In the genomic region with DNA sequence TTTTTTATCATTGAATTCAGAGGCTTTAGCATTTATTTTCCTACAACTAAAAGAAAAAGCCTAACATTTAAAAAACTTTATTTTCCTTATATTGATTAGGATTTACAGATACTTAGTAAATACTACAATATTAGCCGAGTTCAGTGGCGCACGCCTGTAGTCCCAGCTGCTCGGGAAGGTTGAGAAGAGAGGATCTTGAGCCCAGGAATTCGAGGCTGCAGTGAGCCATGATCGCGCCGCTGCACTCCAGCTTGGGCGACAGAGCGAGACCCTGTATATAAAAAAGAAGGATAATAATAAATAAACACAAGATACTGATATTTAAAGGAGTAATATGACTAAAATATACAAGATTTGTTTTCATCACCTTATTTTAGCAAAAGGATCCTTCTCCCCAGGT, we compare ENCODE assay signal across 8 cellular contexts. TPM values are rescaled to one million over a fixed set of nuclear protein-coding genes. Genes with fewer than 3 reads are reported as not detected.
DNase-seq lines count a peak whose midpoint lies in the region; ATAC-seq and TF ChIP-seq lines count a peak whose summit lies in the region.

No MANE protein-coding gene starts in this region.

- H3K4me1 ChIP-seq in BE2C (no peaks in the 10 kb centered on the region), colonic mucosa (no peaks in the 10 kb centered on the region)
- no peaks in the 10 kb centered on the region for H3K4me1 ChIP-seq in naive thymus-derived CD4-positive, alpha-beta T cell (ENCODE audit: control insufficient read depth in 2 of 2, insufficient read depth in 2 of 2, low read length in 2 of 2)

- H3K4me3 Mint-ChIP-seq in naive thymus-derived CD4-positive, alpha-beta T cell = peak overlapping the region; percentile 89 to 100 (median 98)

- peaks cover 0 to 3% (median 0%) of the 10 kb centered on the region in 5 donors for H3K27me3 Mint-ChIP-seq in naive thymus-derived CD4-positive, alpha-beta T cell

- peaks cover 3 to 29% (median 23%) of the 10 kb centered on the region in 7 donors for H3K4me1 Mint-ChIP-seq in naive thymus-derived CD4-positive, alpha-beta T cell

- CTCF ChIA-PET in naive thymus-derived CD4-positive, alpha-beta T cell (lab: Charles Lee) = interaction anchor here (0.9 kb wide), 1 partner anchor 62 kb away, joined by 5 read pairs; a partner anchor contains a TSS

- H3K27ac Mint-ChIP-seq in naive thymus-derived CD4-positive, alpha-beta T cell = peak overlapping the region in 8 of 9 donors; percentile 87 to 99 (median 97)

- peaks cover 0 to 7% (median 3%) of the 10 kb centered on the region in 5 donors for H3K36me3 Mint-ChIP-seq in naive thymus-derived CD4-positive, alpha-beta T cell

- peaks cover 0 to 2% (median 0%) of the 10 kb centered on the region in 11 donors for H3K9me3 Mint-ChIP-seq in naive thymus-derived CD4-positive, alpha-beta T cell

- no peak for ATAC-seq in naive thymus-derived CD4-positive, alpha-beta T cell
- no peak for ATAC-seq in GM18858 (IDR thresholded peaks at IDR 0.05; ENCODE audit: unreplicated experiment)
- no peak for ATAC-seq in GM18907 (IDR thresholded peaks at IDR 0.05; ENCODE audit: unreplicated experiment)

- H3K27me3 ChIP-seq in BE2C (no peaks in the 10 kb centered on the region), colonic mucosa (peaks cover 4% of the 10 kb centered on the region)
- no peaks in the 10 kb centered on the region for H3K27me3 ChIP-seq in naive thymus-derived CD4-positive, alpha-beta T cell (ENCODE audit: control insufficient read depth in 2 of 2, insufficient read depth in 2 of 2, low read length in 2 of 2)

- H3K4me3 ChIP-seq in BE2C (ENCODE audit: low read depth, low read length) (peak overlapping the region; percentile 41), colonic mucosa (peak overlapping the region; percentile 29)
- peak overlapping the region; percentile 20 for H3K4me3 ChIP-seq in naive thymus-derived CD4-positive, alpha-beta T cell (ENCODE audit: low read length)

- TF ChIP-seq CTCF in BE2C (IDR thresholded peaks at IDR 0.05; ENCODE audit: low read depth, low read length) (no peak), colonic mucosa (IDR thresholded peaks at IDR 0.05) (no peak)

- intact Hi-C loops in colonic mucosa (cut with DNase I) = no loop called here
- intact Hi-C loops in naive thymus-derived CD4-positive, alpha-beta T cell (cut with micrococcal nuclease) = loop anchor here (1.0 to 5.0 kb wide), 8 partner anchors 18 to 385 kb away; a partner anchor contains a TSS

- no peaks in the 10 kb centered on the region for H3K36me3 ChIP-seq in BE2C
- peaks cover 31% of the 10 kb centered on the region for H3K36me3 ChIP-seq in KOPT-K1 (ENCODE audit: insufficient read depth, low read length)
- H3K36me3 ChIP-seq in colonic mucosa = no peaks in the 10 kb centered on the region
- H3K36me3 ChIP-seq in naive thymus-derived CD4-positive, alpha-beta T cell (ENCODE audit: control insufficient read depth in 2 of 3, insufficient read depth in 3 of 3, low read length in 3 of 3) = peaks cover 0 to 6% (median 0%) of the 10 kb centered on the region in 3 experiments

- no peak for DNase-seq in BE2C
- no peak for DNase-seq in colonic mucosa
- DNase-seq in naive thymus-derived CD4-positive, alpha-beta T cell = no peak
- DNase-seq in RKO (ENCODE audit: low spot score) = no peak
- DNase-seq in NCI-H1092 (lab: John Stamatoyannopoulos, UW) = no peak

- H3K9me3 ChIP-seq in BE2C = no peaks in the 10 kb centered on the region
- H3K9me3 ChIP-seq in KOPT-K1 (ENCODE audit: insufficient read depth, low read length, poor library complexity, severe bottlenecking) = no peaks in the 10 kb centered on the region
- no peaks in the 10 kb centered on the region for H3K9me3 ChIP-seq in colonic mucosa
- no peaks in the 10 kb centered on the region for H3K9me3 ChIP-seq in naive thymus-derived CD4-positive, alpha-beta T cell (ENCODE audit: control insufficient read depth in 2 of 3, low read length in 3 of 3)

- POLR2A ChIA-PET in naive thymus-derived CD4-positive, alpha-beta T cell (lab: Charles Lee) = interaction anchor here (0.7 to 2.5 kb wide), 8 partner anchors 8 to 164 kb away, joined by 3 to 27 read pairs (median 4); a partner anchor contains a TSS

- peak overlapping the region in 1 of 2 donors; percentile 46 for H3K9ac ChIP-seq in colonic mucosa (ENCODE audit: low read depth in 2 of 2, low read length in 2 of 2)

- peak overlapping the region; percentile 45 for H3K27ac ChIP-seq in KOPT-K1 (ENCODE audit: low read depth, low read length, poor library complexity, severe bottlenecking)
- peak overlapping the region; percentile 88 for H3K27ac ChIP-seq in colonic mucosa
- peak overlapping the region; percentile 79 for H3K27ac ChIP-seq in naive thymus-derived CD4-positive, alpha-beta T cell (ENCODE audit: low read depth, low read length)

RNA-seq across cellular contexts. Expression of a gene that starts 0.7 kb away (rescaled TPM):
- 15.0 TPM for polyA plus RNA-seq in BE2C (2012; ENCODE audit: insufficient read depth, insufficient read length, low read depth)
- total RNA-seq in colonic mucosa = 10 to 100 TPM; 10.2 to 10.5 TPM
- 10 to 100 TPM in 3 of 5 experiments, 1 to 10 TPM in 2; 7.6 to 12.6 (median 11.3) TPM for total RNA-seq in naive thymus-derived CD4-positive, alpha-beta T cell
- polyA plus RNA-seq in naive thymus-derived CD4-positive, alpha-beta T cell = 1 to 10 TPM; 7.3 to 8.3 TPM

RNA-seq across cellular contexts. Expression of a gene that starts 18.1 kb away (rescaled TPM):
- 63.5 TPM for polyA plus RNA-seq in BE2C (2012; ENCODE audit: insufficient read depth, insufficient read length, low read depth)
- 10 to 100 TPM; 13.4 to 14.6 TPM for total RNA-seq in colonic mucosa
- total RNA-seq in naive thymus-derived CD4-positive, alpha-beta T cell = 10 to 100 TPM; 25.5 to 40.6 (median 34.7) TPM
- 10 to 100 TPM; 47.8 to 76.4 TPM for polyA plus RNA-seq in naive thymus-derived CD4-positive, alpha-beta T cell

RNA-seq across cellular contexts. Expression of a gene that starts 18.2 kb away (rescaled TPM):
- 227 TPM for polyA plus RNA-seq in BE2C (2012; ENCODE audit: insufficient read depth, insufficient read length, low read depth)
- 100 to 1,000 TPM; 167 to 221 TPM for total RNA-seq in colonic mucosa
- total RNA-seq in naive thymus-derived CD4-positive, alpha-beta T cell = 10 to 100 TPM; 41.6 to 94.7 (median 46.8) TPM
- 100 to 1,000 TPM; 172 to 313 TPM for polyA plus RNA-seq in naive thymus-derived CD4-positive, alpha-beta T cell

RNA-seq across cellular contexts. Expression of a gene that starts 42.2 kb away (rescaled TPM):
- polyA plus RNA-seq in BE2C (2012; ENCODE audit: insufficient read depth, insufficient read length, low read depth) = not detected
- total RNA-seq in colonic mucosa = not detected
- not detected for total RNA-seq in naive thymus-derived CD4-positive, alpha-beta T cell
- not detected for polyA plus RNA-seq in naive thymus-derived CD4-positive, alpha-beta T cell
